In the genomic region with DNA sequence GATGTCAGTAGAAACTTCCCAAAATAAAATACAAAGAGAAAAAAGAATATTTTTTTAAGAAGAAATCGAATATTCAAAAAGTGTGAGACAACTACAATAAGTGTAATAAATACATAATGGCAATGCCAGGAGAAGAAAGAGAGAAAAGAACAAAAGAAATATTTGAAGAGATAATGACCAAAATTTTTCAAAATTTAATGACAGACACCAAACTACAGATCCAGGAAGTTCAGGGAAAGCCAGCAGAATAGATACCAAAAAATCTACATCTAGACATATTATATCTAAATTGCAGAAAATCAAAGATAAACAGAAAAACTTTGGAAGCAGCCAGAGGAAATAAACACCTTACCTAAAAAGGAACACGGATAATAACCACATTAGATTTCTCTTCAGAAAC, we compare ENCODE assay signal across 20 cellular contexts.
DNase-seq lines count a peak whose midpoint lies in the region; ATAC-seq, FAIRE-seq and TF ChIP-seq lines count a peak whose summit lies in the region.
"Had no signal": no experiment of that assay in that cellular context is flagged by ENCODE, and none has a peak within 500 bp of the region (broad histone marks: within the 10 kb centered on the region; RNA-seq: fewer than 3 reads in every experiment).

No MANE protein-coding gene starts in this region.

- CTCF ChIA-PET in CD4-positive, alpha-beta T cell (lab: Charles Lee): no interaction called here
- CTCF ChIA-PET in activated CD8-positive, alpha-beta T cell treated with anti-CD3 and anti-CD28 coated beads for 36 hours (lab: Charles Lee): no interaction called here

- H3K27ac Mint-ChIP-seq in CD4-positive, alpha-beta T cell: peak overlapping the region; percentile 27
- no peak overlapping the region for H3K27ac Mint-ChIP-seq in T-helper 17 cell
- no peak overlapping the region for H3K27ac Mint-ChIP-seq in activated CD8-positive, alpha-beta T cell treated with anti-CD3 and anti-CD28 coated beads for 36 hours
- H3K27ac Mint-ChIP-seq: B cell; CD8-positive, alpha-beta memory T cell had no signal

- H3K27me3 Mint-ChIP-seq in CD4-positive, alpha-beta T cell: no peaks in the 10 kb centered on the region
- no peaks in the 10 kb centered on the region for H3K27me3 Mint-ChIP-seq in T-helper 17 cell
- H3K27me3 Mint-ChIP-seq in activated CD8-positive, alpha-beta T cell treated with anti-CD3 and anti-CD28 coated beads for 36 hours: peaks cover 2% of the 10 kb centered on the region
- H3K27me3 Mint-ChIP-seq: CD4-positive, alpha-beta memory T cell had no signal

- intact Hi-C loops in CD4-positive, alpha-beta T cell (cut with DNase I, micrococcal nuclease): no loop called here
- intact Hi-C loops in activated CD8-positive, alpha-beta T cell treated with anti-CD3 and anti-CD28 coated beads for 36 hours (cut with micrococcal nuclease): no loop called here

- peaks cover 67% of the 10 kb centered on the region for H3K4me1 Mint-ChIP-seq in CD4-positive, alpha-beta T cell (ENCODE audit: low read depth)
- peaks cover 32% of the 10 kb centered on the region for H3K4me1 Mint-ChIP-seq in T-helper 17 cell
- peaks cover 16% of the 10 kb centered on the region for H3K4me1 Mint-ChIP-seq in activated CD8-positive, alpha-beta T cell treated with anti-CD3 and anti-CD28 coated beads for 36 hours (ENCODE audit: low read depth)

- H3K27me3 ChIP-seq in CD4-positive, alpha-beta T cell (ENCODE audit: control insufficient read depth, insufficient read depth, low read length): no peaks in the 10 kb centered on the region
- H3K27me3 ChIP-seq: BLaER1 treated with 17β-estradiol and CSF1 and Interleukin-3, amounts not matched to agents 10 nM and 100 nM had no signal

- H3K36me3 Mint-ChIP-seq in CD4-positive, alpha-beta T cell (ENCODE audit: low read depth): peaks cover 29% of the 10 kb centered on the region
- no peaks in the 10 kb centered on the region for H3K36me3 Mint-ChIP-seq in T-helper 17 cell (ENCODE audit: low read depth)
- H3K36me3 Mint-ChIP-seq in activated CD8-positive, alpha-beta T cell treated with anti-CD3 and anti-CD28 coated beads for 36 hours (ENCODE audit: low read depth): peaks cover 2% of the 10 kb centered on the region

- H3K4me3 Mint-ChIP-seq in CD4-positive, alpha-beta T cell: no peak overlapping the region
- H3K4me3 Mint-ChIP-seq in T-helper 17 cell: peak overlapping the region; percentile 34
- H3K4me3 Mint-ChIP-seq in activated CD8-positive, alpha-beta T cell treated with anti-CD3 and anti-CD28 coated beads for 36 hours: no peak overlapping the region
- H3K4me3 Mint-ChIP-seq: B cell; CD8-positive, alpha-beta memory T cell had no signal

- POLR2A ChIA-PET in CD4-positive, alpha-beta T cell (lab: Charles Lee): interaction anchor here (0.9 kb wide), 1 partner anchor 15 kb away, joined by 3 read pairs; no protein-coding TSS in a partner anchor
- POLR2A ChIA-PET in activated CD8-positive, alpha-beta T cell treated with anti-CD3 and anti-CD28 coated beads for 36 hours (lab: Charles Lee): no interaction called here

- H3K9me3 ChIP-seq in CD4-positive, alpha-beta T cell (ENCODE audit: control insufficient read depth, low read length): no peaks in the 10 kb centered on the region
- H3K9me3 ChIP-seq in T-helper 17 cell (ENCODE audit: control insufficient read depth, low read length, poor library complexity, severe bottlenecking): peaks cover 4% of the 10 kb centered on the region
- H3K9me3 ChIP-seq: A549 had no signal

- no peak overlapping the region for H3K27ac ChIP-seq in CD4-positive, alpha-beta T cell (ENCODE audit: low read depth, low read length)
- H3K27ac ChIP-seq: 22Rv1; A549; BLaER1 treated with 17β-estradiol and CSF1 and Interleukin-3, amounts not matched to agents 10 nM and 100 nM had no signal

- H3K9me3 Mint-ChIP-seq in CD4-positive, alpha-beta T cell: peaks cover 5% of the 10 kb centered on the region
- H3K9me3 Mint-ChIP-seq in activated CD8-positive, alpha-beta T cell treated with anti-CD3 and anti-CD28 coated beads for 36 hours: no peaks in the 10 kb centered on the region

- ATAC-seq in CD4-positive, alpha-beta T cell (ENCODE audit: poor library complexity): no peak
- no peak for ATAC-seq in T-helper 17 cell
- ATAC-seq in activated CD8-positive, alpha-beta T cell treated with anti-CD3 and anti-CD28 coated beads for 36 hours: no peak
- ATAC-seq: A549 had no signal

- no peak for DNase-seq in CD4-positive, alpha-beta T cell
- DNase-seq in T-helper 17 cell (no peak), activated gamma-delta T cell (lab: John Stamatoyannopoulos, UW) (no peak)
- DNase-seq in activated CD8-positive, alpha-beta T cell treated with anti-CD3 and anti-CD28 coated beads for 36 hours: no peak
- DNase-seq in stimulated activated CD4-positive, alpha-beta T cell treated with anti-CD3 and anti-CD28 coated beads, Interleukin-2, amount 100 ng/mL, for 48 hours: no peak
- DNase-seq: AML-193; CD4-positive, alpha-beta memory T cell; CD8-positive, alpha-beta memory T cell; COR-L47; DMS79 treated with DMSO at 0.1 percent for 48 hours; GF-D8 had no signal

- TF ChIP-seq CTCF in CD4-positive, alpha-beta T cell (IDR thresholded peaks at IDR 0.05): no peak
- TF ChIP-seq CTCF in activated CD8-positive, alpha-beta T cell treated with anti-CD3 and anti-CD28 coated beads for 36 hours (IDR thresholded peaks at IDR 0.05): no peak

- FAIRE-seq in islet of Langerhans (lab: Jason Lieb, UNC): peak; percentile 43
- FAIRE-seq: A549, D721Med, G401.6, GM12891, GM19239 had no signal
